Comparison of ENCODE assay signal across 8 cellular contexts in genomic region chr4:183840311-183840710, GRCh38.
DNase-seq lines count a peak whose midpoint lies in the region; ATAC-seq and TF ChIP-seq lines count a peak whose summit lies in the region.

No MANE protein-coding gene starts in this region.

- H3K27me3 ChIP-seq in AG04450 (ENCODE audit: control insufficient read depth, insufficient read depth, low read length) (peaks cover 2% of the 10 kb centered on the region), HL-60 (ENCODE audit: insufficient read depth, poor library complexity, severe bottlenecking) (peaks cover 2% of the 10 kb centered on the region), neural progenitor cell (no peaks in the 10 kb centered on the region), suprapubic skin (no peaks in the 10 kb centered on the region)

- H3K27ac ChIP-seq in AG04450 (ENCODE audit: low read depth, low read length) (no peak overlapping the region), HL-60 (replicated peaks) (no peak overlapping the region), neural progenitor cell (no peak overlapping the region), suprapubic skin (no peak overlapping the region)

- H3K4me2 ChIP-seq in neural progenitor cell = no peak overlapping the region

- H3F3A ChIP-seq in neural progenitor cell (ENCODE audit: low read depth) = no peaks in the 10 kb centered on the region

- no peaks in the 10 kb centered on the region for H3K4me1 Mint-ChIP-seq in activated T-cell treated with anti-CD3 and anti-CD28 coated beads, Interleukin-2, amount 50 U/mL, for 4 hours (ENCODE audit: low read depth)
- H3K4me1 Mint-ChIP-seq in neural progenitor cell = peaks cover 13% of the 10 kb centered on the region

- peak; percentile 69 for ATAC-seq in GM18505 (IDR thresholded peaks at IDR 0.05; ENCODE audit: unreplicated experiment)
- peak in 1 of 2 donors; percentile 76 for ATAC-seq in activated T-cell treated with anti-CD3 and anti-CD28 coated beads, Interleukin-2, amount 50 U/mL, for 4 hours

- no peaks in the 10 kb centered on the region for H3K4me1 ChIP-seq in neural progenitor cell
- H3K4me1 ChIP-seq in suprapubic skin = no peaks in the 10 kb centered on the region

- no peak overlapping the region for H3K4me3 Mint-ChIP-seq in activated T-cell treated with anti-CD3 and anti-CD28 coated beads, Interleukin-2, amount 50 U/mL, for 4 hours
- no peak overlapping the region for H3K4me3 Mint-ChIP-seq in neural progenitor cell

- TF ChIP-seq POLR2A in GM18505 (IDR thresholded peaks at IDR 0.05; ENCODE audit: borderline replicate concordance, extremely low read depth, insufficient read depth, insufficient read length) (no peak), suprapubic skin (IDR thresholded peaks at IDR 0.05) (no peak)

- H3K9me3 Mint-ChIP-seq in activated T-cell treated with anti-CD3 and anti-CD28 coated beads, Interleukin-2, amount 50 U/mL, for 4 hours = no peaks in the 10 kb centered on the region
- no peaks in the 10 kb centered on the region for H3K9me3 Mint-ChIP-seq in neural progenitor cell

- peak overlapping the region; percentile 65 for H2AFZ ChIP-seq in neural progenitor cell (replicated peaks)

- H4K20me1 ChIP-seq in neural progenitor cell (ENCODE audit: low read depth) = no peaks in the 10 kb centered on the region

- no peak overlapping the region for H3K9ac ChIP-seq in neural progenitor cell

- TF ChIP-seq CTCF in AG04450 (IDR thresholded peaks at IDR 0.05; ENCODE audit: low read depth, low read length) = peak; percentile 90
- peak; percentile 52 for TF ChIP-seq CTCF in HL-60 (IDR thresholded peaks at IDR 0.05; ENCODE audit: insufficient read depth, low read length)
- peak; percentile 97 for TF ChIP-seq CTCF in neural progenitor cell (IDR thresholded peaks at IDR 0.05)
- peak; percentile 74 to 80 for TF ChIP-seq CTCF in suprapubic skin (IDR thresholded peaks at IDR 0.05)

- H3K27ac Mint-ChIP-seq in neural progenitor cell = no peak overlapping the region

- WGBS in suprapubic skin = 16% methylated on average over 5 of the region's 5 CpGs

- no peak overlapping the region for H3K4me3 ChIP-seq in AG04450 (ENCODE audit: low read depth, low read length)
- H3K4me3 ChIP-seq in HL-60 (replicated peaks; ENCODE audit: insufficient read depth, low read length) = no peak overlapping the region
- no peak overlapping the region for H3K4me3 ChIP-seq in neural progenitor cell
- no peak overlapping the region for H3K4me3 ChIP-seq in suprapubic skin

- DNase-seq in AG04450 (ENCODE audit: low read depth, low spot score) = peak; percentile 36
- DNase-seq in HL-60 (ENCODE audit: low read depth in 1 of 2, low spot score in 1 of 2) = peak; percentile 41 to 70
- peak; percentile 3 for DNase-seq in OCI-M2 (lab: John Stamatoyannopoulos, UW; ENCODE audit: unreplicated experiment)
- DNase-seq in activated T-cell treated with anti-CD3 and anti-CD28 coated beads, Interleukin-2, amount 50 U/mL, for 4 hours = peak; percentile 57
- peak; percentile 80 for DNase-seq in fibroblast of peridontal ligament (ENCODE audit: extremely low read depth)
- DNase-seq in neural progenitor cell (ENCODE audit: low spot score) = peak; percentile 93
- DNase-seq in suprapubic skin (ENCODE audit: low spot score in 2 of 2) = no peak

- H3K36me3 Mint-ChIP-seq in activated T-cell treated with anti-CD3 and anti-CD28 coated beads, Interleukin-2, amount 50 U/mL, for 4 hours (ENCODE audit: insufficient read depth) = no peaks in the 10 kb centered on the region
- H3K36me3 Mint-ChIP-seq in neural progenitor cell = no peaks in the 10 kb centered on the region

- CTCF ChIA-PET in AG04450 (lab: Charles Lee) = interaction anchor here (0.7 to 6.1 kb wide), 13 partner anchors 24 to 331 kb away, joined by 3 to 86 read pairs (median 4); no protein-coding TSS in a partner anchor

- no peaks in the 10 kb centered on the region for H3K79me2 ChIP-seq in neural progenitor cell (ENCODE audit: low read depth)

- H3K36me3 ChIP-seq in neural progenitor cell = no peaks in the 10 kb centered on the region
- no peaks in the 10 kb centered on the region for H3K36me3 ChIP-seq in suprapubic skin

- no peak for TF ChIP-seq EP300 in suprapubic skin (IDR thresholded peaks at IDR 0.05)

- POLR2A ChIA-PET in AG04450 (lab: Yijun Ruan, JAX) = no interaction called here

- H3K9me3 ChIP-seq in AG04450 (ENCODE audit: control insufficient read depth, insufficient read depth, low read length) = no peaks in the 10 kb centered on the region
- no peaks in the 10 kb centered on the region for H3K9me3 ChIP-seq in neural progenitor cell (ENCODE audit: low read depth)
- H3K9me3 ChIP-seq in suprapubic skin = no peaks in the 10 kb centered on the region

- peaks cover 27% of the 10 kb centered on the region for H3K27me3 Mint-ChIP-seq in activated T-cell treated with anti-CD3 and anti-CD28 coated beads, Interleukin-2, amount 50 U/mL, for 4 hours (ENCODE audit: low read depth)
- H3K27me3 Mint-ChIP-seq in neural progenitor cell (ENCODE audit: insufficient read depth, low read depth) = peaks cover 7% of the 10 kb centered on the region

Comparison
In these comparisons a context has a peak if more than half of its experiments do, and no peak if none do; other contexts are left out.
1. DNase-seq: peak in AG04450 (single experiment), HL-60 (2 of 2), OCI-M2 (single experiment), activated T-cell treated with anti-CD3 and anti-CD28 coated beads, Interleukin-2, amount 50 U/mL, for 4 hours (single experiment), fibroblast of peridontal ligament (single experiment) and neural progenitor cell (single experiment); none in suprapubic skin (0 of 2).
2. Peak in every context shown above with its lines, with median percentiles within 50 percentile points of each other: CTCF ChIP-seq.